ENCODE assay signal across 19 cellular contexts in genomic region chr1:230668227-230668626, GRCh38. TPM values are rescaled to one million over a fixed set of nuclear protein-coding genes. Genes with fewer than 3 reads are reported as not detected.
DNase-seq lines count a peak whose midpoint lies in the region; ATAC-seq lines count a peak whose summit lies in the region.
"Had no signal": no experiment of that assay in that cellular context is flagged by ENCODE, and none has a peak within 500 bp of the region (broad histone marks: within the 10 kb centered on the region; RNA-seq: fewer than 3 reads in every experiment).

No MANE protein-coding gene starts in this region.

- H3K27ac Mint-ChIP-seq in T-helper 17 cell: peak overlapping the region; percentile 3
- H3K27ac Mint-ChIP-seq: B cell; CD14-positive monocyte; CD4-positive, alpha-beta T cell; GM23338; H9 had no signal

- no peaks in the 10 kb centered on the region for H3K9me3 ChIP-seq in T-helper 17 cell (ENCODE audit: control insufficient read depth, low read length, poor library complexity, severe bottlenecking)
- H3K9me3 ChIP-seq: BLaER1 treated with 17β-estradiol and CSF1 and Interleukin-3, amounts not matched to agents 10 nM and 100 nM had no signal

- H3K4me1 Mint-ChIP-seq in T-helper 17 cell: peaks cover 5% of the 10 kb centered on the region
- H3K4me1 Mint-ChIP-seq: B cell, CD14-positive monocyte, GM23338, H9 had no signal

- H3K36me3 Mint-ChIP-seq in T-helper 17 cell (ENCODE audit: low read depth): peaks cover 28% of the 10 kb centered on the region

- no peak overlapping the region for H3K4me3 Mint-ChIP-seq in T-helper 17 cell
- H3K4me3 Mint-ChIP-seq: B cell; CD14-positive monocyte; CD4-positive, alpha-beta T cell; GM23338; H9 had no signal

- ATAC-seq in T-helper 17 cell (no peak), GM21786 (IDR thresholded peaks at IDR 0.05; ENCODE audit: unreplicated experiment) (no peak), HG02938 (IDR thresholded peaks at IDR 0.05; ENCODE audit: unreplicated experiment) (no peak), GM19463 (IDR thresholded peaks at IDR 0.05; ENCODE audit: unreplicated experiment) (no peak)
- ATAC-seq: GM23338, HCT116 had no signal

- H3K27me3 Mint-ChIP-seq in T-helper 17 cell: no peaks in the 10 kb centered on the region
- H3K27me3 Mint-ChIP-seq: B cell; CD4-positive, alpha-beta T cell had no signal

- DNase-seq in NCI-H82 (lab: John Stamatoyannopoulos, UW) (peak; percentile 16), NCI-H82 treated with DMSO at 0.1 percent for 48 hours (lab: John Stamatoyannopoulos, UW; ENCODE audit: unreplicated experiment) (no peak), T-helper 17 cell (no peak), cerebellar cortex (ENCODE audit: low spot score) (peak; percentile 52)
- DNase-seq: Calu3; CD4-positive, alpha-beta T cell; COR-L47; DMS53; DMS79 treated with DMSO at 0.1 percent for 48 hours; H9 had no signal

RNA-seq across cellular contexts. Expression of gene COG2, which starts 25.9 kb away (rescaled TPM):
- 10 to 100 TPM; 20.6 to 22.7 TPM for total RNA-seq in T-helper 17 cell

RNA-seq across cellular contexts. Expression of gene AGT, which starts 45.7 kb away (rescaled TPM):
- total RNA-seq in T-helper 17 cell: not detected
- total RNA-seq: B cell; CD4-positive, alpha-beta T cell; Daoy; GM23338; H9 had no signal

Comparison
In these comparisons a context has a peak if more than half of its experiments do, and no peak if none do; other contexts are left out.
1. DNase-seq: peak in NCI-H82 (single experiment) and cerebellar cortex (single experiment); none in NCI-H82 treated with DMSO at 0.1 percent for 48 hours (single experiment) and T-helper 17 cell (0 of 3).